7 cellular contexts compared by ENCODE assay signal in genomic region chr1:3625151-3625907, GRCh38. TPM values are rescaled to one million over a fixed set of nuclear protein-coding genes. Genes with fewer than 3 reads are reported as not detected.
DNase-seq lines count a peak whose midpoint lies in the region; ATAC-seq, FAIRE-seq and TF ChIP-seq lines count a peak whose summit lies in the region.

No MANE protein-coding gene starts in this region.

- no peaks in the 10 kb centered on the region for H4K20me1 ChIP-seq in OCI-LY1 (ENCODE audit: insufficient read depth, low read length)
- peaks cover 32% of the 10 kb centered on the region for H4K20me1 ChIP-seq in astrocyte (ENCODE audit: insufficient read depth, low read length)

- peak; percentile 14 for ATAC-seq in GM18502 (IDR thresholded peaks at IDR 0.05; ENCODE audit: poor library complexity, unreplicated experiment)
- ATAC-seq in HG02642 (IDR thresholded peaks at IDR 0.05; ENCODE audit: poor library complexity, unreplicated experiment): peak; percentile 1

- peak overlapping the region; percentile 76 for H3K9ac ChIP-seq in OCI-LY1 (ENCODE audit: low read length)
- H3K9ac ChIP-seq in astrocyte (ENCODE audit: low read length): peak overlapping the region; percentile 78
- peak overlapping the region; percentile 77 for H3K9ac ChIP-seq in skeletal muscle satellite cell (ENCODE audit: low read depth, low read length)

- H3K27me3 ChIP-seq in OCI-LY1 (ENCODE audit: insufficient read depth, low read length) (no peaks in the 10 kb centered on the region; the same call in 1 of the 2 replicates), astrocyte (ENCODE audit: insufficient read depth, low read length) (no peaks in the 10 kb centered on the region), skeletal muscle satellite cell (ENCODE audit: control insufficient read depth, insufficient read depth, low read length) (no peaks in the 10 kb centered on the region)

- peak; percentile 32 for DNase-seq in astrocyte (ENCODE audit: low read depth)
- no peak for DNase-seq in ACHN

- H3K9me3 ChIP-seq in OCI-LY1 (ENCODE audit: low read length): no peaks in the 10 kb centered on the region
- H3K9me3 ChIP-seq in astrocyte (ENCODE audit: insufficient read depth, low read depth, low read length): no peaks in the 10 kb centered on the region
- H3K9me3 ChIP-seq in iPS-18c (ENCODE audit: control insufficient read depth, insufficient read depth, low read length): no peaks in the 10 kb centered on the region
- H3K9me3 ChIP-seq in skeletal muscle satellite cell (replicated peaks; ENCODE audit: low read length): no peaks in the 10 kb centered on the region

- TF ChIP-seq CTCF in OCI-LY1 (IDR thresholded peaks at IDR 0.05; ENCODE audit: low read length) (no peak), astrocyte (IDR thresholded peaks at IDR 0.05; ENCODE audit: insufficient read depth, low read depth, low read length) (no peak)

- H3K9me3 Mint-ChIP-seq in astrocyte (ENCODE audit: unreplicated experiment): no peaks in the 10 kb centered on the region

- in situ Hi-C loops in ACHN (cut with HindIII; ENCODE audit: low pct_ligation_motif_present, low pct_unique_long_range_greater_than_20kb, low sequenced_read_pairs): loop anchor here (25.0 kb wide), 1 partner anchor 88 kb away; no protein-coding TSS in a partner anchor

- H2AFZ ChIP-seq in OCI-LY1 (ENCODE audit: low read length): no peak overlapping the region
- H2AFZ ChIP-seq in astrocyte (ENCODE audit: low read depth, low read length): peak overlapping the region; percentile 56

- FAIRE-seq in astrocyte (lab: Jason Lieb, UNC): no peak

- H3K36me3 Mint-ChIP-seq in astrocyte (ENCODE audit: low read depth, unreplicated experiment): peaks cover 10% of the 10 kb centered on the region

- H3K4me3 Mint-ChIP-seq in astrocyte (ENCODE audit: unreplicated experiment): peak overlapping the region; percentile 84

- peak overlapping the region; percentile 92 for H3K4me2 ChIP-seq in OCI-LY1 (ENCODE audit: low read length)
- H3K4me2 ChIP-seq in astrocyte (ENCODE audit: low read length): peak overlapping the region; percentile 95
- H3K4me2 ChIP-seq in skeletal muscle satellite cell (ENCODE audit: low read length): peak overlapping the region; percentile 86

- H3K9me2 ChIP-seq in OCI-LY1 (ENCODE audit: low read depth, low read length): no peaks in the 10 kb centered on the region

- H3F3A ChIP-seq in OCI-LY1 (ENCODE audit: insufficient read depth, low read length): 0 out of 2 replicates have a peak, but pooled peaks cover 3% of the 10 kb centered on the region

- no peaks in the 10 kb centered on the region for H3K27me3 Mint-ChIP-seq in astrocyte (ENCODE audit: low read depth, unreplicated experiment)

- peaks cover 4% of the 10 kb centered on the region for H3K4me1 Mint-ChIP-seq in astrocyte (ENCODE audit: low read depth, unreplicated experiment)

- no peak overlapping the region for H3K27ac Mint-ChIP-seq in astrocyte (ENCODE audit: unreplicated experiment)

- H3K27ac ChIP-seq in OCI-LY1 (ENCODE audit: low read depth, low read length, poor library complexity, severe bottlenecking) (no peak overlapping the region), astrocyte (ENCODE audit: low read depth, low read length) (no peak overlapping the region)

- H3K4me3 ChIP-seq in OCI-LY1 (ENCODE audit: low read depth, low read length, poor library complexity, severe bottlenecking) (peak overlapping the region; percentile 87), astrocyte (ENCODE audit: insufficient read depth, low read depth, low read length) (peak overlapping the region; percentile 72), iPS-18c (ENCODE audit: insufficient read depth, low read depth, low read length) (peak overlapping the region; percentile 62), skeletal muscle satellite cell (ENCODE audit: low read length) (peak overlapping the region; percentile 97)

- H3K4me1 ChIP-seq in OCI-LY1 (ENCODE audit: insufficient read depth, low read length, severe bottlenecking) (peaks cover 23% of the 10 kb centered on the region), astrocyte (ENCODE audit: insufficient read depth, low read length) (peaks cover 17% of the 10 kb centered on the region), skeletal muscle satellite cell (ENCODE audit: control insufficient read depth, insufficient read depth, low read length) (peaks cover 20% of the 10 kb centered on the region)

- H3K36me3 ChIP-seq in OCI-LY1 (ENCODE audit: insufficient read depth, low read length) (peaks cover 28% of the 10 kb centered on the region; the same call in 1 of the 2 replicates), astrocyte (ENCODE audit: insufficient read depth, low read length) (peaks cover 7% of the 10 kb centered on the region), skeletal muscle satellite cell (ENCODE audit: insufficient read depth, low read length) (peaks cover 30% of the 10 kb centered on the region)

- H3K79me2 ChIP-seq in OCI-LY1 (ENCODE audit: insufficient read depth, low read length) (no peaks in the 10 kb centered on the region), astrocyte (ENCODE audit: insufficient read depth, low read length) (peaks cover 15% of the 10 kb centered on the region)

RNA-seq across cellular contexts. Expression of gene TPRG1L, which starts 0.5 kb away (rescaled TPM):
- total RNA-seq in astrocyte: 33.7 and 36.0 TPM in 2 replicates
- 13.4 and 20.3 TPM in 2 replicates for total RNA-seq in skeletal muscle satellite cell (2012; rRNA removed)

RNA-seq across cellular contexts. Expression of gene MEGF6, which starts 14.0 kb away (rescaled TPM):
- total RNA-seq in astrocyte: 10.9 and 14.8 TPM in 2 replicates
- 0.25 and 1.3 TPM in 2 replicates for total RNA-seq in skeletal muscle satellite cell (2012; rRNA removed)

RNA-seq across cellular contexts. Expression of gene WRAP73, which starts 24.6 kb away (rescaled TPM):
- 15.5 and 15.6 TPM in 2 replicates for total RNA-seq in astrocyte
- 7.6 and 14.2 TPM in 2 replicates for total RNA-seq in skeletal muscle satellite cell (2012; rRNA removed)

RNA-seq across cellular contexts. Expression of gene TP73, which starts 27.0 kb away (rescaled TPM):
- total RNA-seq in astrocyte: 0.18 TPM in 1 of 2 replicates, not detected in the other
- total RNA-seq in skeletal muscle satellite cell (2012; rRNA removed): 0.22 and 0.25 TPM in 2 replicates
